ENCODE assay signal across 13 cellular contexts in the genomic region with DNA sequence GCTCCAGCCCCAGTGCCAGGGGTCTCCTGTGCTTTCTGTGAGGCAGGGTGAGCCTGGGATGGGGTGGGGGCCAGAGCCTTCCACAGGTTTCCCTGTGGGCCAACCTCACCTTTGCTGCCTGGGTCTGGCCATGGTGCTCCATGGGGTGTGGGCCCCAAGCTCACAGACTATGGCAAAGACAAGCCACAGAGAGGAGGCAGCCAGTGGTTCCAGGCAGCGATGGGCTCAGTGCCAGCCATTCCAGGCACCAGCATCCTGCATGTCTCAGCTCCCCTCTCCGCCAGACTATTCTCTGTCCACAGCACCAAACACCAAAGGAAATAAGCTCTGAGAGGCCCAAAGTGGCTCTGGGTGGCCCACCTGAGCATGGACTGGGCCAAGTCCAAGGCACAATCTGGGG.
"Had no signal": no experiment of that assay in that cellular context is flagged by ENCODE, and none has a peak within 500 bp of the region (broad histone marks: within the 10 kb centered on the region; RNA-seq: fewer than 3 reads in every experiment).

No MANE protein-coding gene starts in this region.

- H3K27ac ChIP-seq: thoracic aorta, upper lobe of left lung had no signal

- H3K4me3 Mint-ChIP-seq: activated CD4-positive, alpha-beta T cell treated with anti-CD3 and anti-CD28 coated beads for 36 hours; neural crest cell; stimulated activated naive B cell treated with anti-CD40 and anti-IgM and Interleukin-4, amounts not matched to agents 10 μg/mL and 1 μg/mL and 100 μg/mL, for 72 hours; WTC11 had no signal

- H3K27ac Mint-ChIP-seq: activated CD4-positive, alpha-beta T cell treated with anti-CD3 and anti-CD28 coated beads for 36 hours; stimulated activated naive B cell treated with anti-CD40 and anti-IgM and Interleukin-4, amounts not matched to agents 10 μg/mL and 1 μg/mL and 100 μg/mL, for 72 hours; WTC11 had no signal

- H3K36me3 ChIP-seq: thoracic aorta, upper lobe of left lung had no signal

- H3K27me3 Mint-ChIP-seq: activated CD4-positive, alpha-beta T cell treated with anti-CD3 and anti-CD28 coated beads for 36 hours had no signal

- H3K4me3 ChIP-seq: thoracic aorta, upper lobe of left lung had no signal

- H3K27me3 ChIP-seq: upper lobe of left lung had no signal

- H3K9me3 ChIP-seq: thoracic aorta, upper lobe of left lung had no signal

- H3K36me3 Mint-ChIP-seq: stimulated activated naive B cell treated with anti-CD40 and anti-IgM and Interleukin-4, amounts not matched to agents 10 μg/mL and 1 μg/mL and 100 μg/mL, for 72 hours; WTC11 had no signal

- H3K4me1 Mint-ChIP-seq: neural crest cell; stimulated activated naive B cell treated with anti-CD40 and anti-IgM and Interleukin-4, amounts not matched to agents 10 μg/mL and 1 μg/mL and 100 μg/mL, for 72 hours had no signal

- H3K9me3 Mint-ChIP-seq: neural crest cell; stimulated activated naive B cell treated with anti-CD40 and anti-IgM and Interleukin-4, amounts not matched to agents 10 μg/mL and 1 μg/mL and 100 μg/mL, for 72 hours; WTC11 had no signal

- DNase-seq: activated CD4-positive, alpha-beta T cell treated with anti-CD3 and anti-CD28 coated beads for 36 hours; activated CD4-positive, alpha-beta T cell treated with anti-CD3 and anti-CD28 coated beads, Interleukin-2, amount 50 U/mL, for 48 hours; activated naive CD4-positive, alpha-beta T cell treated with Interleukin-2 at 50 U/mL for 16 hours; activated T-cell treated with anti-CD3 and anti-CD28 coated beads for 4 hours; anterior cingulate cortex; cortex of kidney; effector CD4-positive, alpha-beta T cell; midbrain; stimulated activated naive B cell treated with anti-CD40 and anti-IgM and Interleukin-4, amounts not matched to agents 10 μg/mL and 1 μg/mL and 100 μg/mL, for 72 hours had no signal
